ENCODE assay signal across 12 cellular contexts in the genomic region with DNA sequence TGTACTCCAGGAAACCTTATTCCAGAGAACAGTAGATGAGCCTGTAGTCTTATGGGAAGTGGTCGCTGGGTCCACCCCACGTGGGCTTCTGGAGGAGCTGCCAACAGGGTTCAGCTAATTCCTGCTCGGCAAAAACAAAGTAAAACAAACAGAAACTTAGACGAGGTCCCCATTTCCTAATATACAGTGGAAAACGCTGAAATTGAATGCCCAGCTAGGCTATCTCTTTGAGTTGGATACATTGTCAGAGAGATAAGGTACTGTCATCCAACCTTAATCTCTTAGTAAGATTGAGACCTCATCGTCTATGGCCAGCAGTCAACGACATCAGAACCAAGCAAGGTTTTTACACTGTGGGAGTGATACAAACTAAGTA. TPM values are rescaled to one million over a fixed set of nuclear protein-coding genes. Genes with fewer than 3 reads are reported as not detected.
A peak's percentile ranks its signal among the peaks of the same experiment; 100 is the strongest.
DNase-seq lines count a peak whose midpoint lies in the region; ATAC-seq, FAIRE-seq and TF ChIP-seq lines count a peak whose summit lies in the region.
"Had no signal": no experiment of that assay in that cellular context is flagged by ENCODE, and none has a peak within 500 bp of the region (broad histone marks: within the 10 kb centered on the region; RNA-seq: fewer than 3 reads in every experiment).

No MANE protein-coding gene starts in this region.

- no peak for TF ChIP-seq CTCF in AG10803 (conservative IDR thresholded peaks at IDR 0.05; ENCODE audit: low read length)
- TF ChIP-seq CTCF in brain (conservative IDR thresholded peaks at IDR 0.05): no peak
- TF ChIP-seq CTCF in brain microvascular endothelial cell (IDR thresholded peaks at IDR 0.05; ENCODE audit: low read depth, low read length, missing control alignments): no peak

- H3K4me1 ChIP-seq in mononuclear cell (ENCODE audit: insufficient read depth, low read length): peaks cover 60% of the 10 kb centered on the region

- H3K27me3 Mint-ChIP-seq in brain: peaks cover 78% of the 10 kb centered on the region

- peaks cover 0 to 3% (median 0%) of the 10 kb centered on the region in 5 experiments for H3K9me3 Mint-ChIP-seq in brain

- H3K9me3 ChIP-seq in mononuclear cell (ENCODE audit: low read depth, low read length): no peaks in the 10 kb centered on the region

- ATAC-seq in HG03135 (IDR thresholded peaks at IDR 0.05; ENCODE audit: unreplicated experiment): no peak

- H3K4me3 Mint-ChIP-seq in brain: peak overlapping the region in 3 of 5 experiments; percentile 88 to 93 (median 93)

- TF ChIP-seq POLR2A in GM12891 (IDR thresholded peaks at IDR 0.05; ENCODE audit: low read depth, low read length): no peak

- no peak overlapping the region for H3K27ac ChIP-seq in brain microvascular endothelial cell

- H3K27ac Mint-ChIP-seq in brain: no peak overlapping the region

- H3K4me1 Mint-ChIP-seq in brain: peaks cover 23% of the 10 kb centered on the region

- H3K4me3 ChIP-seq in AG10803 (ENCODE audit: low read length): peak overlapping the region; percentile 10; the same call in 1 of the 2 replicates
- H3K4me3 ChIP-seq in mononuclear cell (ENCODE audit: low read length): peak overlapping the region; percentile 69
- no peak overlapping the region for H3K4me3 ChIP-seq in brain microvascular endothelial cell (ENCODE audit: low read depth, low read length)

- no peaks in the 10 kb centered on the region for H3K36me3 ChIP-seq in brain microvascular endothelial cell (replicated peaks)

- no peak for DNase-seq in AG10803 (ENCODE audit: low read depth)
- DNase-seq in GM12891 (ENCODE audit: insufficient read length, low spot score): no peak
- DNase-seq in NCI-H1092 treated with DMSO at 0.1 percent for 48 hours (lab: John Stamatoyannopoulos, UW): no peak
- no peak for DNase-seq in NCI-H1417 (lab: John Stamatoyannopoulos, UW)
- no peak for DNase-seq in brain microvascular endothelial cell
- DNase-seq: activated CD4-positive, alpha-beta T cell treated with anti-CD3 and anti-CD28 coated beads, Interleukin-2, amount 50 U/mL, for 4 hours; activated naive CD4-positive, alpha-beta T cell treated with Interleukin-2 at 50 U/mL for 16 hours; cerebellar nuclear complex; NCI-H1694 had no signal

- in situ Hi-C loops in brain microvascular endothelial cell (cut with HindIII; ENCODE audit: low pct_ligation_motif_present, low sequenced_read_pairs): no loop called here

- no peaks in the 10 kb centered on the region for H3K36me3 Mint-ChIP-seq in brain

- FAIRE-seq in GM12891 (lab: Jason Lieb, UNC): peak; percentile 71

- H3K27me3 ChIP-seq in mononuclear cell (ENCODE audit: insufficient read depth, low read length) (peaks cover 18% of the 10 kb centered on the region), brain microvascular endothelial cell (replicated peaks) (no peaks in the 10 kb centered on the region)

TF ChIP-seq in GM12891, 5 proteins besides CTCF, POLR2A, EP300 and RAD21:
- no peak for TF ChIP-seq POLR2AphosphoS5 (IDR thresholded peaks at IDR 0.05; ENCODE audit: low read depth, low read length)
- no peak for TF ChIP-seq SPI1 (IDR thresholded peaks at IDR 0.05; ENCODE audit: low read depth, low read length)
- TF ChIP-seq TAF1 (IDR thresholded peaks at IDR 0.05; ENCODE audit: low read depth, low read length): no peak
- TF ChIP-seq PAX5 (IDR thresholded peaks at IDR 0.05; ENCODE audit: insufficient read depth, low read length, severe bottlenecking): no peak
- TF ChIP-seq POU2F2 (IDR thresholded peaks at IDR 0.05; ENCODE audit: low read depth, low read length): no peak

RNA-seq across cellular contexts. Expression of a gene that starts 2.1 kb away (rescaled TPM):
- 8.2 TPM for polyA plus RNA-seq in GM12891 (2012; ENCODE audit: low read depth, missing spikeins)
- 6.1 TPM for polyA plus RNA-seq in brain (ENCODE audit: insufficient read depth, low read depth, low replicate concordance)
- total RNA-seq in mononuclear cell: 37.4 TPM
